Comparison of ENCODE assay signal across 8 cellular contexts in the genomic region with DNA sequence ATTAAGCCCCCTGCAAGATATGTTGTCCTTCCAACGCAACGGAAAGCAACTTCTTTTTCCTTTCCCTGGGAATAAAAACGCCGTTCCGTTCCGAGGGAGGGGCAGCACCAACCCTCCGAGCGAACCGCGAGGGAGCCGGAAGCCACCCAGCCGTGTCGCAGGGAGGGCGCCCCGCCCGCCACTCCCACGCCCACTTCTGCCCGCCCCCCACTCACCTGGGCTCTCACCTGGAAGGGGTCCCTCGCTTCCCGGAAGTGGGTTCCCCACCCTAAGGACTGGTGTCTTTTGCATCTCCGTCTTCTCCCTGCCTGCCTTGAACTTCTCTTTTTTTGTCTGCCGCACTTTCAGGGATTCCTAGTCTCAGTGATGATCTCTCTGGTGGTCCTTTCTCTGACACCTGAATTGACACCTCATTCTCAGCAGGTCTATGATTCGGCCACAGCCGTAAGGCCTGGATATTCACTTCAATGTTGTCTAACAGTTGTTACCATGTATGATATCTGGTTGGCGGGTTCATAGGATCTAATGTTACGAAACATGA. TPM values are rescaled to one million over a fixed set of nuclear protein-coding genes. Genes with fewer than 3 reads are reported as not detected.
DNase-seq lines count a peak whose midpoint lies in the region; ATAC-seq and TF ChIP-seq lines count a peak whose summit lies in the region.

No MANE protein-coding gene starts in this region.

- H3K36me3 Mint-ChIP-seq in effector memory CD8-positive, alpha-beta T cell (ENCODE audit: insufficient read depth) = peaks cover 36% of the 10 kb centered on the region
- peaks cover 0 to 3% (median 0%) of the 10 kb centered on the region in 3 donors for H3K36me3 Mint-ChIP-seq in naive thymus-derived CD8-positive, alpha-beta T cell

- H3K9ac ChIP-seq in subcutaneous abdominal adipose tissue (ENCODE audit: low read length in 5 of 5) = peak overlapping the region; percentile 25 to 73 (median 71)

- CTCF ChIA-PET in AG04449 (lab: Yijun Ruan, JAX) = interaction anchor here (1.5 kb wide), 1 partner anchor 253 kb away, joined by 4 read pairs; no protein-coding TSS in a partner anchor

- POLR2A ChIA-PET in AG04449 (lab: Yijun Ruan, JAX) = no interaction called here
- POLR2A ChIA-PET in naive thymus-derived CD8-positive, alpha-beta T cell (lab: Charles Lee) = no interaction called here

- no peak for TF ChIP-seq CTCF in AG04449 (IDR thresholded peaks at IDR 0.05; ENCODE audit: insufficient read depth, low read length, missing control alignments)

- H3K4me3 ChIP-seq in AG04449 (ENCODE audit: low read depth, low read length) = peak overlapping the region; percentile 74
- H3K4me3 ChIP-seq in Jurkat, Clone E6-1 (ENCODE audit: low read length) = peak overlapping the region; percentile 71
- peak overlapping the region; percentile 72 to 82 (median 78) for H3K4me3 ChIP-seq in subcutaneous abdominal adipose tissue (ENCODE audit: low read depth in 1 of 5, low read length in 5 of 5)

- H3K9me3 Mint-ChIP-seq in effector memory CD8-positive, alpha-beta T cell = no peaks in the 10 kb centered on the region
- peaks cover 0 to 8% (median 0%) of the 10 kb centered on the region in 9 donors for H3K9me3 Mint-ChIP-seq in naive thymus-derived CD8-positive, alpha-beta T cell

- DNase-seq in AG04449 (ENCODE audit: low read depth, low spot score) = no peak
- peak; percentile 5 for DNase-seq in Jurkat, Clone E6-1 (ENCODE audit: low read depth, low spot score)
- peak; percentile 13 to 26 for DNase-seq in activated CD4-positive, alpha-beta T cell treated with anti-CD3 and anti-CD28 coated beads for 24 hours (ENCODE audit: low read depth in 2 of 2)
- no peak for DNase-seq in effector memory CD8-positive, alpha-beta T cell
- peak in 7 of 10 donors; percentile 43 to 82 (median 57) for DNase-seq in naive thymus-derived CD8-positive, alpha-beta T cell
- no peak for DNase-seq in NCI-H774 (lab: John Stamatoyannopoulos, UW)

- H3K27ac Mint-ChIP-seq in effector memory CD8-positive, alpha-beta T cell = peak overlapping the region; percentile 100
- H3K27ac Mint-ChIP-seq in naive thymus-derived CD8-positive, alpha-beta T cell = peak overlapping the region; percentile 81 to 99 (median 94)

- H3K4me1 ChIP-seq in subcutaneous abdominal adipose tissue (ENCODE audit: control insufficient read depth in 5 of 5, insufficient read depth in 5 of 5, low read length in 5 of 5) = peaks cover 7 to 11% (median 8%) of the 10 kb centered on the region in 5 donors

- H3K27me3 ChIP-seq in subcutaneous abdominal adipose tissue (ENCODE audit: control insufficient read depth in 5 of 5, insufficient read depth in 4 of 5, low read length in 5 of 5) = no peaks in the 10 kb centered on the region

- peaks cover 0 to 9% of the 10 kb centered on the region in 2 donors for H3K27me3 Mint-ChIP-seq in effector memory CD8-positive, alpha-beta T cell
- peaks cover 0 to 6% (median 0%) of the 10 kb centered on the region in 5 donors for H3K27me3 Mint-ChIP-seq in naive thymus-derived CD8-positive, alpha-beta T cell

- peak overlapping the region; percentile 93 to 98 for H3K4me3 Mint-ChIP-seq in effector memory CD8-positive, alpha-beta T cell
- H3K4me3 Mint-ChIP-seq in naive thymus-derived CD8-positive, alpha-beta T cell = peak overlapping the region; percentile 84 to 97 (median 94)

- H3K27ac ChIP-seq in subcutaneous abdominal adipose tissue (ENCODE audit: low read depth, low read length) = peak overlapping the region; percentile 85

- peak; percentile 34 for ATAC-seq in GM19372 (IDR thresholded peaks at IDR 0.05; ENCODE audit: low read depth, unreplicated experiment)
- peak; percentile 44 for ATAC-seq in effector memory CD8-positive, alpha-beta T cell (replicated peaks)
- peak; percentile 59 to 74 for ATAC-seq in naive thymus-derived CD8-positive, alpha-beta T cell

- H3K9me3 ChIP-seq in subcutaneous abdominal adipose tissue (ENCODE audit: control insufficient read depth in 5 of 5, low read length in 5 of 5) = no peaks in the 10 kb centered on the region

- H3K4me1 Mint-ChIP-seq in effector memory CD8-positive, alpha-beta T cell (ENCODE audit: low read depth in 2 of 2) = peaks cover 8 to 10% of the 10 kb centered on the region in 2 donors
- H3K4me1 Mint-ChIP-seq in naive thymus-derived CD8-positive, alpha-beta T cell = peaks cover 8 to 13% (median 9%) of the 10 kb centered on the region in 4 donors

- no peaks in the 10 kb centered on the region for H3K36me3 ChIP-seq in subcutaneous abdominal adipose tissue (ENCODE audit: control insufficient read depth in 5 of 5, insufficient read depth in 5 of 5, low read length in 5 of 5)

RNA-seq across cellular contexts. Expression of a gene that starts 25.3 kb away (rescaled TPM):
- not detected for polyA plus RNA-seq in Jurkat, Clone E6-1 (2012; ENCODE audit: insufficient read depth, insufficient read length)
- not detected for total RNA-seq in naive thymus-derived CD8-positive, alpha-beta T cell
- under 1 TPM in 2 of 3 donors, not detected in 1; 0.29 to 0.69 TPM for polyA plus RNA-seq in naive thymus-derived CD8-positive, alpha-beta T cell

Comparison
In these comparisons a context has a peak if more than half of its experiments do, and no peak if none do; other contexts are left out.
1. DNase-seq: peak in Jurkat, Clone E6-1 (single experiment), activated CD4-positive, alpha-beta T cell treated with anti-CD3 and anti-CD28 coated beads for 24 hours (2 of 2) and naive thymus-derived CD8-positive, alpha-beta T cell (7 of 10); none in AG04449 (single experiment), effector memory CD8-positive, alpha-beta T cell (0 of 3) and NCI-H774 (single experiment).
2. Peak in every context shown above with its lines, with median percentiles within 50 percentile points of each other: H3K4me3 ChIP-seq and ATAC-seq.